In the genomic region with DNA sequence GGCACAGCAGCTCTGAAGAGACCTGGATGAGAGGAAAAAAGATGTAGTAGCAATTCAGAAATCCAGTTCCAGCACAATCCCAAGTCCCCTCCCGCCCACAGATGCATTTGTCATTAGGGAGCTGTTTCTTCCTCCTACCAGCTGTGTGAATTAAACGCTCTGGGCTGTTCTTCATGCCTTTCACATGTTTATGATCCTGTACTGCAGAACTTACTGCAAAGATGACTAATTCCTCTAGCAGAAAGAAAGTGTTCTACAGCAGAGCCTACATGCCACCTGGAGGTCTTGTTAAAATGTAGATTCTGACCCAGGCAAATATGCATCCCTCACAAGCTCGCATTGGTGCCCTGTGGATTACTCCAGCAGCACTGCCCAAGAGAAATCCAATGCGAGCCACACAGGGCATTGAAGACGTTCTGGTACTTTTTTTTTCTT, we compare ENCODE assay signal across 1 cellular context.
TF ChIP-seq lines count a peak whose summit lies in the region.

No MANE protein-coding gene starts in this region.

TF ChIP-seq in IMR-90, 13 proteins besides CTCF, POLR2A, EP300 and RAD21 (continued from another document):
- TF ChIP-seq, protein P1, sequence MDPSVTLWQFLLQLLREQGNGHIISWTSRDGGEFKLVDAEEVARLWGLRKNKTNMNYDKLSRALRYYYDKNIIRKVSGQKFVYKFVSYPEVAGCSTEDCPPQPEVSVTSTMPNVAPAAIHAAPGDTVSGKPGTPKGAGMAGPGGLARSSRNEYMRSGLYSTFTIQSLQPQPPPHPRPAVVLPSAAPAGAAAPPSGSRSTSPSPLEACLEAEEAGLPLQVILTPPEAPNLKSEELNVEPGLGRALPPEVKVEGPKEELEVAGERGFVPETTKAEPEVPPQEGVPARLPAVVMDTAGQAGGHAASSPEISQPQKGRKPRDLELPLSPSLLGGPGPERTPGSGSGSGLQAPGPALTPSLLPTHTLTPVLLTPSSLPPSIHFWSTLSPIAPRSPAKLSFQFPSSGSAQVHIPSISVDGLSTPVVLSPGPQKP (IDR thresholded peaks at IDR 0.05; ENCODE audit: borderline replicate concordance, low read depth, low read length), result no peak
- TF ChIP-seq SMC3 (IDR thresholded peaks at IDR 0.05; ENCODE audit: low read depth, low read length) (no peak), RCOR1 (IDR thresholded peaks at IDR 0.05; ENCODE audit: insufficient replicate concordance, low read length) (no peak), FOS (IDR thresholded peaks at IDR 0.05; ENCODE audit: low read depth, low read length) (no peak), MXI1 (IDR thresholded peaks at IDR 0.05; ENCODE audit: borderline replicate concordance, low read depth, low read length) (no peak), NFE2L2 (IDR thresholded peaks at IDR 0.05; ENCODE audit: low read depth, low read length) (no peak), CEBPB (IDR thresholded peaks at IDR 0.05; ENCODE audit: low read depth, low read length) (no peak), CHD1 (IDR thresholded peaks at IDR 0.05; ENCODE audit: low read depth, low read length) (no peak), MAFK (IDR thresholded peaks at IDR 0.05; ENCODE audit: low read depth, low read length) (no peak), MAZ (IDR thresholded peaks at IDR 0.05; ENCODE audit: borderline replicate concordance, low read depth, low read length) (no peak)
- TF ChIP-seq, protein P2, sequence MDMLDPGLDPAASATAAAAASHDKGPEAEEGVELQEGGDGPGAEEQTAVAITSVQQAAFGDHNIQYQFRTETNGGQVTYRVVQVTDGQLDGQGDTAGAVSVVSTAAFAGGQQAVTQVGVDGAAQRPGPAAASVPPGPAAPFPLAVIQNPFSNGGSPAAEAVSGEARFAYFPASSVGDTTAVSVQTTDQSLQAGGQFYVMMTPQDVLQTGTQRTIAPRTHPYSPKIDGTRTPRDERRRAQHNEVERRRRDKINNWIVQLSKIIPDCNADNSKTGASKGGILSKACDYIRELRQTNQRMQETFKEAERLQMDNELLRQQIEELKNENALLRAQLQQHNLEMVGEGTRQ (IDR thresholded peaks at IDR 0.05; ENCODE audit: low read depth, low read length), result no peak
